In genomic region chr17:48541036-48541573, GRCh38 we compare ENCODE assay signal across 6 cellular contexts. TPM values are rescaled to one million over a fixed set of nuclear protein-coding genes. Genes with fewer than 3 reads are reported as not detected.
DNase-seq lines count a peak whose midpoint lies in the region; ATAC-seq and TF ChIP-seq lines count a peak whose summit lies in the region.

No MANE protein-coding gene starts in this region.

- peak overlapping the region; percentile 81 for H3K4me3 ChIP-seq in CD8-positive, alpha-beta T cell (ENCODE audit: low read depth, low read length)

- peak overlapping the region; percentile 91 for H3K27ac ChIP-seq in CD8-positive, alpha-beta T cell (ENCODE audit: low read depth, low read length)

- H3K27me3 Mint-ChIP-seq in CD8-positive, alpha-beta T cell (ENCODE audit: low read depth) = no peaks in the 10 kb centered on the region
- peaks cover 54% of the 10 kb centered on the region for H3K27me3 Mint-ChIP-seq in HFFc6 (ENCODE audit: insufficient read depth)

- CTCF ChIA-PET in CD8-positive, alpha-beta T cell (lab: Charles Lee) = interaction anchor here (2.0 to 2.4 kb wide), 2 partner anchors 52 to 84 kb away, joined by 6 to 9 read pairs; partner anchors contain the start of gene HOXB5

- H3K4me1 Mint-ChIP-seq in CD8-positive, alpha-beta T cell (ENCODE audit: low read depth) = peaks cover 32% of the 10 kb centered on the region
- peaks cover 11% of the 10 kb centered on the region; the same call in 1 of the 2 replicates for H3K4me1 Mint-ChIP-seq in HFFc6 (ENCODE audit: low read depth)

- no peaks in the 10 kb centered on the region for H3K27me3 ChIP-seq in CD8-positive, alpha-beta T cell (ENCODE audit: insufficient read depth, low read length)

- POLR2A ChIA-PET in CD8-positive, alpha-beta T cell (lab: Charles Lee) = interaction anchor here (0.6 to 1.7 kb wide), 4 partner anchors 15 to 838 kb away, joined by 3 to 8 read pairs (median 4); no protein-coding TSS in a partner anchor

- intact Hi-C loops in CD8-positive, alpha-beta T cell (cut with DNase I, micrococcal nuclease) = loop anchor here (5.0 kb wide), 3 partner anchors 49 to 114 kb away; no protein-coding TSS in a partner anchor

- no peak for TF ChIP-seq CTCF in CD8-positive, alpha-beta T cell (IDR thresholded peaks at IDR 0.05)
- TF ChIP-seq CTCF in HFFc6 (IDR thresholded peaks at IDR 0.05) = no peak

- H3K4me3 Mint-ChIP-seq in CD8-positive, alpha-beta T cell = peak overlapping the region; percentile 89
- no peak overlapping the region for H3K4me3 Mint-ChIP-seq in HFFc6

- H3K36me3 Mint-ChIP-seq in CD8-positive, alpha-beta T cell = peaks cover 26% of the 10 kb centered on the region
- peaks cover 13 to 33% of the 10 kb centered on the region in 2 donors for H3K36me3 Mint-ChIP-seq in activated naive CD4-positive, alpha-beta T cell treated with anti-CD3 and anti-CD28 coated beads, Interleukin-2, amount 50 U/mL, for 72 hours
- H3K36me3 Mint-ChIP-seq in HFFc6 (ENCODE audit: low read depth) = no peaks in the 10 kb centered on the region

- H3K4me1 ChIP-seq in CD8-positive, alpha-beta T cell (ENCODE audit: insufficient read depth, low read length) = peaks cover 19% of the 10 kb centered on the region

- no peaks in the 10 kb centered on the region for H3K9me3 Mint-ChIP-seq in CD8-positive, alpha-beta T cell
- H3K9me3 Mint-ChIP-seq in activated naive CD4-positive, alpha-beta T cell treated with anti-CD3 and anti-CD28 coated beads, Interleukin-2, amount 50 U/mL, for 72 hours = no peaks in the 10 kb centered on the region
- H3K9me3 Mint-ChIP-seq in HFFc6 = no peaks in the 10 kb centered on the region

- H3K27ac Mint-ChIP-seq in CD8-positive, alpha-beta T cell = peak overlapping the region; percentile 99
- peak overlapping the region; percentile 86 to 100 for H3K27ac Mint-ChIP-seq in activated naive CD4-positive, alpha-beta T cell treated with anti-CD3 and anti-CD28 coated beads, Interleukin-2, amount 50 U/mL, for 72 hours
- H3K27ac Mint-ChIP-seq in HFFc6 = no peak overlapping the region

- H3K9me3 ChIP-seq in CD8-positive, alpha-beta T cell (ENCODE audit: low read length) = no peaks in the 10 kb centered on the region

- no peak for DNase-seq in CD8-positive, alpha-beta T cell
- no peak for DNase-seq in activated naive CD4-positive, alpha-beta T cell treated with anti-CD3 and anti-CD28 coated beads, Interleukin-2, amount 50 U/mL, for 72 hours (ENCODE audit: low spot score in 2 of 2)
- peak; percentile 41 for DNase-seq in medulla oblongata (ENCODE audit: extremely low spot score)
- DNase-seq in HFFc6 = no peak
- DNase-seq in activated effector memory CD4-positive, alpha-beta T cell treated with Interleukin-2 at 50 U/mL for 16 hours = no peak

- no peak for ATAC-seq in CD8-positive, alpha-beta T cell
- ATAC-seq in activated naive CD4-positive, alpha-beta T cell treated with anti-CD3 and anti-CD28 coated beads, Interleukin-2, amount 50 U/mL, for 72 hours = peak in 1 of 2 donors; percentile 19
- ATAC-seq in HG03139 (IDR thresholded peaks at IDR 0.05; ENCODE audit: unreplicated experiment) = no peak

- H3K36me3 ChIP-seq in CD8-positive, alpha-beta T cell (ENCODE audit: insufficient read depth, low read length) = no peaks in the 10 kb centered on the region

RNA-seq across cellular contexts. Expression of gene HOXB2, which starts 3.8 kb away (rescaled TPM):
- 10 to 100 TPM; 13.7 to 15.0 TPM for total RNA-seq in CD8-positive, alpha-beta T cell
- 10 to 100 TPM in 1 of 2 donors, 1 to 10 TPM in 1; 3.2 to 21.7 TPM for total RNA-seq in activated naive CD4-positive, alpha-beta T cell treated with anti-CD3 and anti-CD28 coated beads, Interleukin-2, amount 50 U/mL, for 72 hours
- total RNA-seq in HFFc6 (2021; fragmentation: NEBNext Ultra II Directional; extraction: Animal tissue kit (Norgen Biotek cat#: 25700)) = not detected

RNA-seq across cellular contexts. Expression of gene HOXB1, which starts 10.3 kb away (rescaled TPM):
- not detected for total RNA-seq in CD8-positive, alpha-beta T cell
- total RNA-seq in activated naive CD4-positive, alpha-beta T cell treated with anti-CD3 and anti-CD28 coated beads, Interleukin-2, amount 50 U/mL, for 72 hours = not detected
- not detected for total RNA-seq in HFFc6 (2021; fragmentation: NEBNext Ultra II Directional; extraction: Animal tissue kit (Norgen Biotek cat#: 25700))

RNA-seq across cellular contexts. Expression of gene HOXB4, which starts 37.0 kb away (rescaled TPM):
- under 1 TPM; 0.57 to 0.64 TPM for total RNA-seq in CD8-positive, alpha-beta T cell
- total RNA-seq in activated naive CD4-positive, alpha-beta T cell treated with anti-CD3 and anti-CD28 coated beads, Interleukin-2, amount 50 U/mL, for 72 hours = 1 to 10 TPM in 1 of 2 donors, under 1 TPM in 1; 0.89 to 3.0 TPM
- total RNA-seq in HFFc6 (2021; fragmentation: NEBNext Ultra II Directional; extraction: Animal tissue kit (Norgen Biotek cat#: 25700)) = not detected

RNA-seq across cellular contexts. Expression of gene HOXB3, which starts 48.9 kb away (rescaled TPM):
- 1 to 10 TPM; 2.3 to 3.2 TPM for total RNA-seq in CD8-positive, alpha-beta T cell
- 1 to 10 TPM; 1.6 to 3.1 TPM for total RNA-seq in activated naive CD4-positive, alpha-beta T cell treated with anti-CD3 and anti-CD28 coated beads, Interleukin-2, amount 50 U/mL, for 72 hours
- not detected for total RNA-seq in HFFc6 (2021; fragmentation: NEBNext Ultra II Directional; extraction: Animal tissue kit (Norgen Biotek cat#: 25700))

RNA-seq across cellular contexts. Expression of gene HOXB5, which starts 52.5 kb away (rescaled TPM):
- not detected for total RNA-seq in CD8-positive, alpha-beta T cell
- total RNA-seq in activated naive CD4-positive, alpha-beta T cell treated with anti-CD3 and anti-CD28 coated beads, Interleukin-2, amount 50 U/mL, for 72 hours = not detected
- total RNA-seq in HFFc6 (2021; fragmentation: NEBNext Ultra II Directional; extraction: Animal tissue kit (Norgen Biotek cat#: 25700)) = not detected

Comparison
In these comparisons a context has a peak if more than half of its experiments do, and no peak if none do; other contexts are left out.
1. RNA of gene HOXB2, which starts 3.8 kb away (total RNA-seq): 3.2 to 21.7 TPM in activated naive CD4-positive, alpha-beta T cell treated with anti-CD3 and anti-CD28 coated beads, Interleukin-2, amount 50 U/mL, for 72 hours and 13.7 to 15.0 TPM in CD8-positive, alpha-beta T cell; not detected in HFFc6; every median in the first group is over 4 times any median in the second.